ENCODE assay signal across 28 cellular contexts in genomic region chr5:111022301-111022700, GRCh38. TPM values are rescaled to one million over a fixed set of nuclear protein-coding genes. Genes with fewer than 3 reads are reported as not detected.
"Had no signal": no experiment of that assay in that cellular context is flagged by ENCODE, and none has a peak within 500 bp of the region (broad histone marks: within the 10 kb centered on the region; RNA-seq: fewer than 3 reads in every experiment).

No MANE protein-coding gene starts in this region.

- H3K27me3 ChIP-seq: neutrophil, pancreas, right lobe of liver, sigmoid colon, spleen, stomach, thyroid gland, tibial nerve, upper lobe of left lung had no signal

- DNase-seq: naive B cell; naive thymus-derived CD8-positive, alpha-beta T cell; nephron progenitor cell; nucleus accumbens; pancreas; right cardiac atrium; right lobe of liver; sigmoid colon; spleen; stimulated activated CD4-positive, alpha-beta T cell treated with anti-CD3 and anti-CD28 coated beads, Interleukin-12 subunit alpha, Interleukin-12 subunit beta, amount 100 ng/mL, for 4 hours; stimulated activated CD4-positive, alpha-beta T cell treated with anti-CD3 and anti-CD28 coated beads, Interleukin-1b, Interleukin-23, amount 100 ng/mL, for 48 hours; stimulated activated CD4-positive, alpha-beta T cell treated with anti-CD3 and anti-CD28 coated beads, Interleukin-4, amount 100 ng/mL, for 1 hour; stimulated activated CD4-positive, alpha-beta T cell treated with anti-CD3 and anti-CD28 coated beads, Interleukin-4, amount 100 ng/mL, for 4 hours; stimulated activated naive B cell treated with anti-CD40 and anti-IgM and Interleukin-4, amounts not matched to agents 10 μg/mL and 1 μg/mL and 100 μg/mL, for 72 hours; stimulated activated naive CD4-positive, alpha-beta T cell treated with Interleukin-2 at 50 U/mL for 16 hours; stomach; thyroid gland; trophoblast cell; upper lobe of left lung had no signal

- H3K4me1 ChIP-seq: pancreas, prostate gland, right lobe of liver, sigmoid colon, spleen, stomach, thyroid gland, tibial nerve, upper lobe of left lung had no signal

- ATAC-seq: naive thymus-derived CD8-positive, alpha-beta T cell; natural killer cell treated with Interleukin-12 subunit alpha and Interleukin-12 subunit beta and Interleukin-15 and Interleukin-18, amount 100 ng/mL, for 72 hours; pancreas; right cardiac atrium; right lobe of liver; stimulated activated effector memory CD8-positive, alpha-beta T cell treated with anti-CD3 and anti-CD28 coated beads, Interleukin-12 subunit alpha, Interleukin-12 subunit beta, amount 100 ng/mL, for 72 hours; stimulated activated naive B cell treated with anti-CD40 and anti-IgM and Interleukin-4, amounts not matched to agents 10 μg/mL and 1 μg/mL and 100 μg/mL, for 72 hours had no signal

- H3K4me3 ChIP-seq: pancreas, prostate gland, right lobe of liver, sigmoid colon, smooth muscle cell, spleen, stomach, thoracic aorta, thyroid gland, tibial nerve, upper lobe of left lung had no signal

- H3K36me3 ChIP-seq: neutrophil, pancreas, prostate gland, right lobe of liver, sigmoid colon, spleen, stomach, thoracic aorta, thyroid gland, tibial nerve, upper lobe of left lung had no signal

- H3K9me3 ChIP-seq: neutrophil, pancreas, prostate gland, right lobe of liver, sigmoid colon, spleen, stomach, thoracic aorta, thyroid gland, tibial nerve, upper lobe of left lung had no signal

- H3K27ac ChIP-seq: neutrophil, pancreas, prostate gland, right lobe of liver, sigmoid colon, spleen, stomach, thoracic aorta, thyroid gland, tibial nerve, upper lobe of left lung had no signal

RNA-seq across cellular contexts. Expression of gene TSLP, which starts 49.2 kb away (rescaled TPM):
- total RNA-seq: natural killer cell treated with Interleukin-12 subunit alpha and Interleukin-12 subunit beta and Interleukin-15 and Interleukin-18, amount 100 ng/mL, for 72 hours; neural crest cell; osteocyte had no signal
